In the genomic region with DNA sequence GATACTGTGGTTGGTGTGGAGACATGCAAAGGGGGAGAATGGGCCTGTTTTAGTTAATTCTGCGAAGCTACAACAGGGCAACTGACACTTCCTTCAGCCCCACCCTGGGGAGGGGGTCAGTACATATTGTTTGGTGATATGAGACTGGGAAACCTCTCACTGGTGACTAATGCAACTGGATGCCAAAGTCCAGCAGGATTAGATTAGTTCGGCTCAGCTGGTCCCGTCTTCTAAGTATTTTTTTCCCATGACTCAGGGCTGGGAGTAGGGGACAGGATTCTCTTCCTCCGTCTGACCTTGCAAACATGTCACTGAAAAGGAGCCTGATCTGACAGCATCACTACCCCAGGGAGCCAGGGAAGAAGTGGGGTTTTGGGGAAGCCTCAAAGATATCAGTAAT, we compare ENCODE assay signal across 1 cellular context.
TF ChIP-seq lines count a peak whose summit lies in the region.

No MANE protein-coding gene starts in this region.

TF ChIP-seq in HEK293, 187 proteins besides CTCF, POLR2A, EP300 and RAD21 (continued from another document):
- TF ChIP-seq ZNF704 (tag by site-specific recombination; IDR thresholded peaks at IDR 0.05) = no peak
- 0 out of 2 replicates have a peak, but pooled peaks have one; percentile 57 for TF ChIP-seq KLF17 (tag by site-specific recombination; IDR thresholded peaks at IDR 0.05)
- TF ChIP-seq ZNF488 (tag by site-specific recombination; IDR thresholded peaks at IDR 0.05) = no peak
- TF ChIP-seq ZNF629 (tag by site-specific recombination; IDR thresholded peaks at IDR 0.05) = peak; percentile 23; the same call in 1 of the 2 replicates
TF ChIP-seq in HEK293: peak in this region for 3.
